1 cellular context compared by ENCODE assay signal in the genomic region with DNA sequence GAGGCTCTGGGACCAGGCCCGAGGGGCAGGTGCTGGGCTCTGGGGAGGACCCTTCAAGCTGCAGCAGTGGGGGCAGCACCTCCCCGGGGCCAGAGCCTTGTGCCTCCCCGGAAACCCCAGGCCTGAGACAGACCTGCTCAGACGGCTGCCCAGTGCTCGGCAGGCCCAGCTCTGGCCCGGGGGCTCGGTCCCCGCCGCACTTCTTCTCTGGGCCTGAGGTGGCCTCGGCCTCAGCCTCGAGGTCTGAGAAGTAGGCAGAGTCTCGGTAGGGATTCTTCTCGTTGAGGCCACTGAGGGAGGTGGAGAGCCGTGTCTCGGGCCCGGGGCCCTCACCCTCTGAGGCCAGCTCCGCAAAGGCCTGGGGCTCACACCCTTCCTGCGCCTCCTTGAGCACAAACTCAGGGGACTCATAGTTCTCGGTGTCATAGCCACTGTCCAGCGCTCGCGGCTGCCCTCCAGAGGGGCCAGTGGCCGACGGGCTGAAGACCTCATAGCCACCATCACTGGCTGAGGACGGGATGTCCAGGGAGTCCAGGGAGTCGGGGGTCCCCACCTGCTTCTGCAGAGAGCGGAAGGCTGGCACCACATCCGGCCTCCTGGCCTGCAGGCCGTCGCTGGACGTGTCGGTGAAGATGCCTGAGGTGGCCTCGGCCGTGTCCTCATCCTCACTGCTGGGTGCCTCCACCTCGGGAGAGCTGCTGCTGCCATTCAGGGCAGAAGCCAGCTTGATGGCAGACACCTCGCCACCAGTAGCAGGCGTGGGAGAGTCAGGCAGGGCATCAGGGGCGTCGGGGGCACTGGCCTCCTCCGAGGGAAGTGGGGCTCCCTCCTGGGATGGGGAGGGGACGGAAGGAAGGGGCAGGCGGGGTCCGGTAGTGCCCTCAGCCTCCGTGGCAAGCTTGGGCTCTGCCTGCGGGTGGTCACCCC.
TF ChIP-seq lines count a peak whose summit lies in the region.

No MANE protein-coding gene starts in this region.

TF ChIP-seq in A549, 52 proteins besides CTCF, POLR2A, EP300 and RAD21:
- TF ChIP-seq, protein P1, sequence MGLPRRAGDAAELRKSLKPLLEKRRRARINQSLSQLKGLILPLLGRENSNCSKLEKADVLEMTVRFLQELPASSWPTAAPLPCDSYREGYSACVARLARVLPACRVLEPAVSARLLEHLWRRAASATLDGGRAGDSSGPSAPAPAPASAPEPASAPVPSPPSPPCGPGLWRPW (IDR thresholded peaks at IDR 0.05), result no peak
TF ChIP-seq in A549: peak in this region for 0.
